In genomic region chr20:63182946-63183415, GRCh38 we compare ENCODE assay signal across 15 cellular contexts. TPM values are rescaled to one million over a fixed set of nuclear protein-coding genes. Genes with fewer than 3 reads are reported as not detected.
DNase-seq lines count a peak whose midpoint lies in the region; ATAC-seq, FAIRE-seq and TF ChIP-seq lines count a peak whose summit lies in the region.
"Had no signal": no experiment of that assay in that cellular context is flagged by ENCODE, and none has a peak within 500 bp of the region (broad histone marks: within the 10 kb centered on the region; RNA-seq: fewer than 3 reads in every experiment).

No MANE protein-coding gene starts in this region.

- H3K36me3 Mint-ChIP-seq in activated CD8-positive, alpha-beta memory T cell treated with anti-CD3 and anti-CD28 coated beads, Interleukin-2, amount 10 ng/mL, durations not matched to agents 7 days and 5 days: no peaks in the 10 kb centered on the region
- H3K36me3 Mint-ChIP-seq: CD8-positive, alpha-beta memory T cell had no signal

- H2AFZ ChIP-seq in H1 (ENCODE audit: low read length): no peak overlapping the region
- H2AFZ ChIP-seq in neural cell (ENCODE audit: low read depth, low read length): no peak overlapping the region
- no peak overlapping the region for H2AFZ ChIP-seq in GM23248

- H3K9me2 ChIP-seq in neural cell (ENCODE audit: insufficient read depth, low read length) (no peaks in the 10 kb centered on the region), GM23248 (ENCODE audit: insufficient read depth) (no peaks in the 10 kb centered on the region)

- peak overlapping the region; percentile 90; the same call in 1 of the 2 replicates for H2BK12ac ChIP-seq in H1 (ENCODE audit: low read depth, low read length)

- H3K9me3 Mint-ChIP-seq in activated CD8-positive, alpha-beta memory T cell treated with anti-CD3 and anti-CD28 coated beads, Interleukin-2, amount 10 ng/mL, durations not matched to agents 7 days and 5 days (ENCODE audit: low read depth): peaks cover 3% of the 10 kb centered on the region
- H3K9me3 Mint-ChIP-seq: CD8-positive, alpha-beta memory T cell had no signal

- no peak overlapping the region for H4K5ac ChIP-seq in H1 (ENCODE audit: insufficient read length, low read depth, low read length)

- H3K79me2 ChIP-seq in H1 (ENCODE audit: control insufficient read depth in 1 of 2, insufficient read depth in 2 of 2, low read length in 2 of 2): no peaks in the 10 kb centered on the region
- H3K79me2 ChIP-seq in neural cell (replicated peaks; ENCODE audit: insufficient read depth, low read length): peaks cover 19% of the 10 kb centered on the region
- H3K79me2 ChIP-seq in GM23248 (ENCODE audit: insufficient read depth): no peaks in the 10 kb centered on the region

- in situ Hi-C loops in GM23248 (cut with MboI): no loop called here

- 0 out of 2 replicates have a peak overlapping the region, but pooled peaks have one; percentile 71 for H2BK5ac ChIP-seq in H1 (ENCODE audit: low read depth, low read length)

- no peak overlapping the region for H3K4me3 Mint-ChIP-seq in activated CD8-positive, alpha-beta memory T cell treated with anti-CD3 and anti-CD28 coated beads, Interleukin-2, amount 10 ng/mL, durations not matched to agents 7 days and 5 days
- H3K4me3 Mint-ChIP-seq: CD8-positive, alpha-beta memory T cell had no signal

- CTCF ChIA-PET in activated CD8-positive, alpha-beta memory T cell treated with anti-CD3 and anti-CD28 coated beads, Interleukin-2, amount 10 ng/mL, durations not matched to agents 7 days and 5 days (lab: Charles Lee): interaction anchor here (0.8 to 1.2 kb wide), 4 partner anchors 10 to 56 kb away, joined by 3 to 5 read pairs (median 4); no protein-coding TSS in a partner anchor
- CTCF ChIA-PET in H1 (lab: Charles Lee; ENCODE audit: partially characterized antibody): interaction anchor here (0.6 to 6.4 kb wide), 31 partner anchors 10 to 599 kb away, joined by 3 to 59 read pairs (median 4); partner anchors contain the start of genes CHRNA4, COL20A1 and NKAIN4

- peaks cover 8% of the 10 kb centered on the region for H3K27me3 ChIP-seq in NT2/D1 (ENCODE audit: insufficient read depth, insufficient read length)
- H3K27me3 ChIP-seq in H1 (replicated peaks in 1 of 4; ENCODE audit: control insufficient read depth in 3 of 4, extremely low read depth in 1 of 4, insufficient read depth in 3 of 4, low read length in 3 of 4): peaks cover 0 to 6% (median 3%) of the 10 kb centered on the region in 4 experiments; a peak in 5 of 7 replicates
- H3K27me3 ChIP-seq in neural cell (ENCODE audit: insufficient read depth, low read depth, low read length): no peaks in the 10 kb centered on the region
- H3K27me3 ChIP-seq in GM23248 (replicated peaks; ENCODE audit: insufficient read depth): peaks cover 16% of the 10 kb centered on the region

- peak overlapping the region; percentile 98; the same call in 1 of the 2 replicates for H2BK15ac ChIP-seq in H1 (ENCODE audit: low read length)

- WGBS in H1 (ENCODE audit: extremely low coverage in 1 of 2, insufficient coverage in 1 of 2, insufficient read length in 1 of 2, insufficient replicate concordance in 2 of 2, low coverage in 1 of 2, low lambda C conversion rate in 2 of 2, missing lambda C conversion rate in 1 of 2), 2 experiments: 76% methylated on average over 9 of the region's 9 CpGs; no CpG with 5 or more reads in 1 of the 2 experiments
- 22 to 24% methylated on average over 9 of the region's 9 CpGs for WGBS in GM23248 (ENCODE audit: low coverage in 1 of 2, low lambda C conversion rate in 2 of 2, missing lambda C conversion rate in 2 of 2), 2 experiments

- H3K4me1 ChIP-seq in NT2/D1 (ENCODE audit: insufficient read depth, insufficient read length) (peaks cover 27% of the 10 kb centered on the region), H1 (replicated peaks in 1 of 4; ENCODE audit: control insufficient read depth in 3 of 4, insufficient read depth in 4 of 4, low read length in 3 of 4) (peaks cover 0 to 19% (median 10%) of the 10 kb centered on the region in 4 experiments; a peak in 5 of 7 replicates), GM23248 (ENCODE audit: insufficient read depth) (no peaks in the 10 kb centered on the region; the same call in 1 of the 2 replicates)

- H3K18ac ChIP-seq in H1 (ENCODE audit: extremely low read depth, low read length): no peak overlapping the region

- H3K56ac ChIP-seq in H1 (replicated peaks; ENCODE audit: insufficient read length, low read depth, low read length): no peak overlapping the region

- peak overlapping the region; percentile 37 for H4K91ac ChIP-seq in H1 (replicated peaks; ENCODE audit: insufficient read length, low read length)

- peaks cover 10% of the 10 kb centered on the region; the same call in 1 of the 2 replicates for H3K9me3 ChIP-seq in NT2/D1 (ENCODE audit: insufficient read depth, low read length)
- H3K9me3 ChIP-seq in H1 (ENCODE audit: insufficient read depth in 2 of 2, low read depth in 1 of 2, low read length in 1 of 2): peaks cover 0 to 9% of the 10 kb centered on the region in 2 experiments; a peak in 2 of 4 replicates
- no peaks in the 10 kb centered on the region for H3K9me3 ChIP-seq in neural cell (ENCODE audit: low read length)
- H3K9me3 ChIP-seq in GM23248 (ENCODE audit: low read depth): no peaks in the 10 kb centered on the region
- H3K9me3 ChIP-seq: BLaER1 had no signal

- no peaks in the 10 kb centered on the region for H3K4me1 Mint-ChIP-seq in activated CD8-positive, alpha-beta memory T cell treated with anti-CD3 and anti-CD28 coated beads, Interleukin-2, amount 10 ng/mL, durations not matched to agents 7 days and 5 days

- no peak for TF ChIP-seq RAD21 in H1 (IDR thresholded peaks at IDR 0.05 in 1 of 2, conservative IDR thresholded peaks at IDR 0.05 in 1 of 2; ENCODE audit: low read depth in 2 of 2, low read length in 2 of 2)
- no peak for TF ChIP-seq RAD21 in neural cell (conservative IDR thresholded peaks at IDR 0.05)

- peaks cover 28% of the 10 kb centered on the region for H3K27me3 Mint-ChIP-seq in activated CD8-positive, alpha-beta memory T cell treated with anti-CD3 and anti-CD28 coated beads, Interleukin-2, amount 10 ng/mL, durations not matched to agents 7 days and 5 days

- peaks cover 4% of the 10 kb centered on the region for H3K23me2 ChIP-seq in H1 (ENCODE audit: low read depth, low read length)

- no peak for TF ChIP-seq POLR2A in H1 (IDR thresholded peaks at IDR 0.05; ENCODE audit: control extremely low read depth in 1 of 2, low read depth in 2 of 2, low read length in 2 of 2)

- no peak overlapping the region for H3K14ac ChIP-seq in H1 (ENCODE audit: insufficient read length)

- no peak overlapping the region for H2AK5ac ChIP-seq in H1 (ENCODE audit: low read depth, low read length)

- no peaks in the 10 kb centered on the region for H3K36me3 ChIP-seq in NT2/D1 (ENCODE audit: insufficient read depth, insufficient read length, low read length)
- H3K36me3 ChIP-seq in H1 (ENCODE audit: control insufficient read depth in 2 of 4, insufficient read depth in 4 of 4, low read length in 3 of 4): no peaks in the 10 kb centered on the region
- H3K36me3 ChIP-seq in neural cell (ENCODE audit: insufficient read depth, low read length): no peaks in the 10 kb centered on the region
- H3K36me3 ChIP-seq in GM23248 (ENCODE audit: low read depth): no peaks in the 10 kb centered on the region
- H3K36me3 ChIP-seq: BLaER1 had no signal

- TF ChIP-seq CTCF in H1 (IDR thresholded peaks at IDR 0.05; ENCODE audit: control extremely low read depth in 1 of 3, insufficient read depth in 1 of 3, low read depth in 1 of 3, low read length in 3 of 3) (no peak), neural cell (IDR thresholded peaks at IDR 0.05; ENCODE audit: poor library complexity, severe bottlenecking) (no peak)

- no peak for TF ChIP-seq EP300 in H1 (IDR thresholded peaks at IDR 0.05; ENCODE audit: borderline replicate concordance in 1 of 2, low read depth in 2 of 2, low read length in 2 of 2)
- no peak for TF ChIP-seq EP300 in neural cell (conservative IDR thresholded peaks at IDR 0.05; ENCODE audit: poor library complexity, severe bottlenecking)

- no peak for DNase-seq in activated CD8-positive, alpha-beta memory T cell treated with anti-CD3 and anti-CD28 coated beads, Interleukin-2, amount 10 ng/mL, durations not matched to agents 7 days and 5 days
- no peak for DNase-seq in activated CD8-positive, alpha-beta memory T cell treated with anti-CD3 and anti-CD28 coated beads, Interleukin-2, amount 50 U/mL, for 4 hours
- DNase-seq in NT2/D1 (ENCODE audit: low read depth, low spot score): no peak
- DNase-seq in H1 (ENCODE audit: low read depth in 1 of 2, low spot score in 2 of 2): no peak
- no peak for DNase-seq in GM23248
- no peak for DNase-seq in KG1 (lab: John Stamatoyannopoulos, UW)
- no peak for DNase-seq in NCI-H1930 (lab: John Stamatoyannopoulos, UW)
- DNase-seq: NCI-H187 treated with DMSO at 0.1 percent for 48 hours, NCI-H748 treated with DMSO at 0.1 percent for 48 hours had no signal

- ATAC-seq in activated CD8-positive, alpha-beta memory T cell treated with anti-CD3 and anti-CD28 coated beads, Interleukin-2, amount 10 ng/mL, durations not matched to agents 7 days and 5 days: peak; percentile 11
- ATAC-seq: Right ventricle myocardium inferior had no signal

- H3K27ac ChIP-seq in H1 (ENCODE audit: low read depth, low read length) (no peak overlapping the region), neural cell (ENCODE audit: low read length) (no peak overlapping the region), GM23248 (no peak overlapping the region)
- H3K27ac ChIP-seq: BLaER1 had no signal

- no peak overlapping the region for H2BK120ac ChIP-seq in H1 (replicated peaks; ENCODE audit: low read depth, low read length)

- H3F3A ChIP-seq in neural cell (ENCODE audit: insufficient read depth, low read length, poor library complexity, severe bottlenecking) (no peaks in the 10 kb centered on the region), GM23248 (ENCODE audit: insufficient read depth) (no peaks in the 10 kb centered on the region)

- H4K8ac ChIP-seq in H1 (ENCODE audit: extremely low read depth, insufficient read depth, low read length): peak overlapping the region; percentile 9; the same call in 1 of the 2 replicates

- no peaks in the 10 kb centered on the region for H3K79me1 ChIP-seq in H1 (ENCODE audit: low read depth, low read length)

- FAIRE-seq in H1 (lab: Jason Lieb, UNC): no peak
- FAIRE-seq: D721Med had no signal

- H4K20me1 ChIP-seq in H1 (replicated peaks in 1 of 2; ENCODE audit: control insufficient read depth in 1 of 2, insufficient read depth in 2 of 2, low read length in 2 of 2) (peaks cover 3 to 15% of the 10 kb centered on the region in 2 experiments), neural cell (ENCODE audit: insufficient read depth) (peaks cover 22% of the 10 kb centered on the region), GM23248 (ENCODE audit: insufficient read depth) (no peaks in the 10 kb centered on the region)

- H3K4me2 ChIP-seq in H1 (ENCODE audit: insufficient read depth in 1 of 2, low read depth in 2 of 2, low read length in 2 of 2): no peak overlapping the region
- H3K4me2 ChIP-seq in neural cell (ENCODE audit: low read length): no peak overlapping the region
- no peak overlapping the region for H3K4me2 ChIP-seq in GM23248 (ENCODE audit: unreplicated experiment)
- H3K4me2 ChIP-seq: BLaER1 had no signal

- POLR2A ChIA-PET in H1 (lab: Charles Lee; ENCODE audit: partially characterized antibody): interaction anchor here (1.0 to 2.2 kb wide), 4 partner anchors 14 to 32 kb away, joined by 3 to 12 read pairs (median 3); partner anchors contain the start of gene YTHDF1

- H3K27ac Mint-ChIP-seq in activated CD8-positive, alpha-beta memory T cell treated with anti-CD3 and anti-CD28 coated beads, Interleukin-2, amount 10 ng/mL, durations not matched to agents 7 days and 5 days: no peak overlapping the region
- H3K27ac Mint-ChIP-seq: CD8-positive, alpha-beta memory T cell had no signal

- no peak overlapping the region for H3K4ac ChIP-seq in H1 (replicated peaks; ENCODE audit: insufficient read length, low read depth, low read length)

- no peak overlapping the region for H3K23ac ChIP-seq in H1 (ENCODE audit: insufficient read length)

- H3K4me3 ChIP-seq in NT2/D1 (ENCODE audit: insufficient read length, low read depth) (no peak overlapping the region), H1 (ENCODE audit: extremely low read depth in 1 of 4, insufficient read depth in 2 of 4, low read depth in 3 of 4, low read length in 4 of 4) (no peak overlapping the region), neural cell (ENCODE audit: low read length) (no peak overlapping the region), GM23248 (no peak overlapping the region)
- H3K4me3 ChIP-seq: BLaER1 had no signal

- H2BK20ac ChIP-seq in H1 (ENCODE audit: low read length): peak overlapping the region; percentile 92; the same call in 1 of the 2 replicates

- peak overlapping the region; percentile 12 for H3K9ac ChIP-seq in NT2/D1 (ENCODE audit: insufficient read length, low read depth)
- H3K9ac ChIP-seq in H1 (replicated peaks in 1 of 4; ENCODE audit: extremely low read depth in 1 of 4, low read depth in 3 of 4, low read length in 3 of 4): no peak overlapping the region
- no peak overlapping the region for H3K9ac ChIP-seq in neural cell (ENCODE audit: low read length)
- no peak overlapping the region for H3K9ac ChIP-seq in GM23248
- H3K9ac ChIP-seq: BLaER1 had no signal

RNA-seq across cellular contexts. Expression of gene YTHDF1, which starts 33.0 kb away (rescaled TPM):
- total RNA-seq in activated CD8-positive, alpha-beta memory T cell treated with anti-CD3 and anti-CD28 coated beads, Interleukin-2, amount 10 ng/mL, durations not matched to agents 7 days and 5 days: 10 to 100 TPM; 37.2 to 42.6 TPM
- total RNA-seq in H1 (2021; fragmentation: NEBNext Ultra II Directional; extraction: Animal tissue kit (Norgen Biotek cat#: 25700)): 66.0 and 66.1 TPM in 2 replicates
- 32.8 and 38.3 TPM in 2 replicates for polyA plus RNA-seq in H1 (2011; rRNA removed)
- polyA plus RNA-seq in H1 (2011; cell fraction: cytosol; rRNA removed): 41.4 TPM
- polyA plus RNA-seq in H1 (2011; cell fraction: nucleus; rRNA removed): 41.1 TPM
- 46.9 to 54.7 TPM (median 49.9 TPM) in 4 replicates for polyA plus RNA-seq in H1 (2012, experiment 1 of 2)
- polyA plus RNA-seq in H1 (2012, experiment 2 of 2): 35.5 TPM
- polyA plus RNA-seq in H1 (2013, experiment 1 of 2): 44.4 TPM
- polyA plus RNA-seq in H1 (2013, experiment 2 of 2): 44.2 TPM
- polyA minus RNA-seq in H1 (2011; rRNA and poly(A)+ RNA removed): 42.5 and 44.7 TPM in 2 replicates
- polyA minus RNA-seq in H1 (2011; cell fraction: cytosol; rRNA and poly(A)+ RNA removed): 40.8 TPM
- 22.0 TPM for polyA minus RNA-seq in H1 (2011; cell fraction: nucleus; rRNA and poly(A)+ RNA removed)
- polyA plus RNA-seq in neural cell: 36.9 and 38.2 TPM in 2 replicates
- 30.9 and 33.9 TPM in 2 replicates for polyA minus RNA-seq in neural cell
- total RNA-seq in GM23248 (2014; rRNA removed; shearing (Covaris generic)): 20.4 and 22.5 TPM in 2 replicates
- polyA plus RNA-seq in GM23248 (2016; fragmentation: Nextera tagmentation; extraction: Ambion mirVana): 16.7 and 26.0 TPM in 2 replicates

RNA-seq across cellular contexts. Expression of gene BIRC7, which starts 52.7 kb away (rescaled TPM):
- total RNA-seq in activated CD8-positive, alpha-beta memory T cell treated with anti-CD3 and anti-CD28 coated beads, Interleukin-2, amount 10 ng/mL, durations not matched to agents 7 days and 5 days: not detected
- total RNA-seq in H1 (2021; fragmentation: NEBNext Ultra II Directional; extraction: Animal tissue kit (Norgen Biotek cat#: 25700)): 0.41 TPM in 1 of 2 replicates, not detected in the other
- polyA plus RNA-seq in H1 (2011; rRNA removed): 0.11 and 0.16 TPM in 2 replicates
- 0.16 TPM for polyA plus RNA-seq in H1 (2011; cell fraction: cytosol; rRNA removed)
- polyA plus RNA-seq in H1 (2011; cell fraction: nucleus; rRNA removed): 0.77 TPM
- 0.19 TPM in 1 of 4 replicates, not detected in the others for polyA plus RNA-seq in H1 (2012, experiment 1 of 2)
- not detected for polyA plus RNA-seq in H1 (2012, experiment 2 of 2)
- 0.06 TPM for polyA plus RNA-seq in H1 (2013, experiment 1 of 2)
- 0.06 TPM for polyA plus RNA-seq in H1 (2013, experiment 2 of 2)
- polyA minus RNA-seq in H1 (2011; rRNA and poly(A)+ RNA removed): not detected in 2 replicates
- not detected for polyA minus RNA-seq in H1 (2011; cell fraction: cytosol; rRNA and poly(A)+ RNA removed)
- polyA minus RNA-seq in H1 (2011; cell fraction: nucleus; rRNA and poly(A)+ RNA removed): not detected
- not detected in 2 replicates for polyA plus RNA-seq in neural cell
- polyA minus RNA-seq in neural cell: not detected in 2 replicates
- not detected in 2 replicates for total RNA-seq in GM23248 (2014; rRNA removed; shearing (Covaris generic))
- polyA plus RNA-seq in GM23248 (2016; fragmentation: Nextera tagmentation; extraction: Ambion mirVana): not detected in 2 replicates
- total RNA-seq: A172; CD8-positive, alpha-beta memory T cell; Right ventricle myocardium inferior had no signal
- polyA plus RNA-seq: CD8-positive, alpha-beta memory T cell had no signal
